9 cellular contexts compared by ENCODE assay signal in the genomic region with DNA sequence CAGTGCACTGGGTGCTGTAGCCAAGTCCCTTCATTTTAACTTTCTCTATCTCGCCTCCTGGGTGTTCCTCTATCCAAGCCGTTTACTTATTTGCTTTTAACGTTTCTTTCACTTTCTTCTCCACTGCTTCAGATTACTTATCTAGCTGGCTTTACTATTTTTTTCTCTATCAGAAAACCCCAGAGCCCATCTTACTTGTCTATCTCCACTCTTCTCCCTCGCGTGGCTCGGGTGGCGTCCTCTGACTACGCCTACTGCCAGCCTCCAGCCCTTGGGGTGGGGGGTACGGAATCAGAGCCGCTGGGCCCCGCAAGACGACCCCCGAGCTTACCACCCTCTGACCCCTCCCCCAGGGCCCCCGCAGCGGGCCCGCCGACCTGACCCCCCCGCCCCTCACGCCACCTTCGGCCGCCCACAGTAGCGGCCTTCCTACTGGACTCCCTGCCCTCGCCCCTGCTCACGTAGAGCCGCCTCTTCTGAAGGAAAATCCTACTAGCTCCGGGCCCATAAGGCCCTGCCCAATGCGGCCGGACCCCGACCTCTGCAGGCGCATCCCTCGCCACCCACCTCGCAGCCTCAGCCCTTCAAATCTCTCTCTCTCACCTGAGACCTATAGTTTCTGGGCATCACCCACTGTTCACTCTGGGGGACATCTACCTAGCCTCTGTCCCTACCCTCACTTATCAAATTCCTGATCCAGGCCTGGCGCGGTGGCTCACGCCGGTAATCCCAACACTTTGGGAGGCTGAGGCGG. TPM values are rescaled to one million over a fixed set of nuclear protein-coding genes. Genes with fewer than 3 reads are reported as not detected.
DNase-seq lines count a peak whose midpoint lies in the region; TF ChIP-seq lines count a peak whose summit lies in the region.
"Had no signal": no experiment of that assay in that cellular context is flagged by ENCODE, and none has a peak within 500 bp of the region (broad histone marks: within the 10 kb centered on the region; RNA-seq: fewer than 3 reads in every experiment).

No MANE protein-coding gene starts in this region.

- CTCF ChIA-PET in Caco-2 (lab: Charles Lee), result interaction anchor here (0.6 kb wide), 1 partner anchor 259 kb away, joined by 3 read pairs; no protein-coding TSS in a partner anchor

- H3K27ac ChIP-seq in endodermal cell (ENCODE audit: low read depth, low read length) (no peak overlapping the region), neural progenitor cell (no peak overlapping the region)

- intact Hi-C loops in Caco-2 (cut with micrococcal nuclease; ENCODE audit: unreplicated experiment), result no loop called here

- peak overlapping the region; percentile 93 for H3K27ac Mint-ChIP-seq in Caco-2 (ENCODE audit: unreplicated experiment)
- peak overlapping the region; percentile 75 for H3K27ac Mint-ChIP-seq in endodermal cell
- H3K27ac Mint-ChIP-seq in neural progenitor cell, result peak overlapping the region; percentile 3

- H3K9ac ChIP-seq in endodermal cell (ENCODE audit: extremely low read depth, low read length, poor library complexity, severe bottlenecking), result no peak overlapping the region
- H3K9ac ChIP-seq in neural progenitor cell, result no peak overlapping the region

- H3K9me3 Mint-ChIP-seq in Caco-2 (ENCODE audit: unreplicated experiment) (no peaks in the 10 kb centered on the region), endodermal cell (no peaks in the 10 kb centered on the region), neural progenitor cell (no peaks in the 10 kb centered on the region)

- no peak for TF ChIP-seq CTCF in Caco-2 (IDR thresholded peaks at IDR 0.05; ENCODE audit: insufficient read depth in 1 of 2, low read depth in 1 of 2, low read length in 1 of 2, severe bottlenecking in 1 of 2, unreplicated experiment in 1 of 2)
- TF ChIP-seq CTCF in endodermal cell (conservative IDR thresholded peaks at IDR 0.05), result peak; percentile 10
- no peak for TF ChIP-seq CTCF in neural progenitor cell (IDR thresholded peaks at IDR 0.05)

- no TSS peak for BruUV-seq in Caco-2 (replicated peaks; lab: Mats Ljungman, UMichigan)

- peaks cover 5% of the 10 kb centered on the region for H4K20me1 ChIP-seq in neural progenitor cell (ENCODE audit: low read depth)

- no peaks in the 10 kb centered on the region for H3K27me3 Mint-ChIP-seq in Caco-2 (ENCODE audit: insufficient read depth, unreplicated experiment)
- peaks cover 15% of the 10 kb centered on the region for H3K27me3 Mint-ChIP-seq in endodermal cell (ENCODE audit: insufficient read depth)
- H3K27me3 Mint-ChIP-seq in neural progenitor cell (ENCODE audit: insufficient read depth, low read depth), result peaks cover 26% of the 10 kb centered on the region

- peaks cover 3% of the 10 kb centered on the region for H3K36me3 ChIP-seq in Caco-2 (ENCODE audit: control insufficient read depth, insufficient read depth, low read length)
- peaks cover 3% of the 10 kb centered on the region for H3K36me3 ChIP-seq in endodermal cell (ENCODE audit: control insufficient read depth, insufficient read depth, low read length)
- no peaks in the 10 kb centered on the region for H3K36me3 ChIP-seq in neural progenitor cell

- peak overlapping the region; percentile 3 for H2AFZ ChIP-seq in neural progenitor cell (replicated peaks)

- H3K36me3 Mint-ChIP-seq in Caco-2 (ENCODE audit: insufficient read depth, unreplicated experiment) (peaks cover 33% of the 10 kb centered on the region), endodermal cell (ENCODE audit: low read depth) (no peaks in the 10 kb centered on the region), neural progenitor cell (no peaks in the 10 kb centered on the region)

- peaks cover 24% of the 10 kb centered on the region for H3F3A ChIP-seq in neural progenitor cell (ENCODE audit: low read depth)

- peak overlapping the region; percentile 66 for H3K4me3 ChIP-seq in Caco-2 (ENCODE audit: low read depth, low read length)
- H3K4me3 ChIP-seq in endodermal cell (ENCODE audit: low read length), result no peak overlapping the region
- peak overlapping the region; percentile 55 for H3K4me3 ChIP-seq in neural progenitor cell

- POLR2A ChIA-PET in Caco-2 (lab: Charles Lee), result no interaction called here

- H3K9me3 ChIP-seq in Caco-2, result no peaks in the 10 kb centered on the region
- H3K9me3 ChIP-seq in endodermal cell (ENCODE audit: control insufficient read depth, low read length), result no peaks in the 10 kb centered on the region
- H3K9me3 ChIP-seq in neural progenitor cell (ENCODE audit: low read depth), result no peaks in the 10 kb centered on the region

- DNase-seq in Caco-2 (no peak), M059J (ENCODE audit: low read depth) (peak; percentile 22), endodermal cell (peak; percentile 90), neural progenitor cell (ENCODE audit: low spot score) (peak; percentile 53), NCI-H446 (lab: John Stamatoyannopoulos, UW) (no peak), DMS79 treated with DMSO at 0.1 percent for 48 hours (lab: John Stamatoyannopoulos, UW) (no peak), A172 (ENCODE audit: low spot score) (no peak), NCI-H2107 (lab: John Stamatoyannopoulos, UW) (no peak)

- peak overlapping the region; percentile 86 for H3K4me2 ChIP-seq in neural progenitor cell

- H3K27me3 ChIP-seq in Caco-2 (replicated peaks; ENCODE audit: control insufficient read depth, insufficient read depth, low read length) (no peaks in the 10 kb centered on the region), endodermal cell (ENCODE audit: control insufficient read depth, insufficient read depth, low read length, poor library complexity, severe bottlenecking) (no peaks in the 10 kb centered on the region), neural progenitor cell (peaks cover 20% of the 10 kb centered on the region)

- H3K4me1 ChIP-seq in Caco-2 (peaks cover 29% of the 10 kb centered on the region), endodermal cell (ENCODE audit: control insufficient read depth, insufficient read depth, low read length) (peaks cover 15% of the 10 kb centered on the region), neural progenitor cell (peaks cover 14% of the 10 kb centered on the region)

- peak overlapping the region; percentile 89 for H3K4me3 Mint-ChIP-seq in Caco-2 (ENCODE audit: unreplicated experiment)
- H3K4me3 Mint-ChIP-seq in endodermal cell, result peak overlapping the region; percentile 81
- peak overlapping the region; percentile 81 for H3K4me3 Mint-ChIP-seq in neural progenitor cell

- WGBS in endodermal cell (ENCODE audit: insufficient coverage in 1 of 2, insufficient read length in 1 of 2), 2 experiments, result 71 to 86% methylated on average over 23 to 35 of the region's 37 CpGs

- H3K79me2 ChIP-seq in neural progenitor cell (ENCODE audit: low read depth), result no peaks in the 10 kb centered on the region

- peaks cover 35% of the 10 kb centered on the region for H3K4me1 Mint-ChIP-seq in Caco-2 (ENCODE audit: low read depth, unreplicated experiment)
- peaks cover 21% of the 10 kb centered on the region for H3K4me1 Mint-ChIP-seq in endodermal cell
- peaks cover 18% of the 10 kb centered on the region for H3K4me1 Mint-ChIP-seq in neural progenitor cell

RNA-seq across cellular contexts. Expression of a gene that starts 1.0 kb away (rescaled TPM):
- total RNA-seq in Caco-2 (2022), result 97.0 and 107 TPM in 2 replicates
- total RNA-seq in M059J (2014; rRNA removed; shearing (Covaris generic)), result 26.1 and 30.7 TPM in 2 replicates
- total RNA-seq in endodermal cell, result 10 to 100 TPM; 37.9 to 43.4 TPM
- 21.2 TPM for polyA plus RNA-seq in endodermal cell (2013, experiment 1 of 2)
- 18.5 TPM for polyA plus RNA-seq in endodermal cell (2013, experiment 2 of 2)
- total RNA-seq in neural progenitor cell (ENCODE audit: low replicate concordance), result 8.8 and 21.1 TPM in 2 replicates
- 25.1 and 26.6 TPM in 2 replicates for total RNA-seq in A172 (2014; rRNA removed; shearing (Covaris generic))

RNA-seq across cellular contexts. Expression of a gene that starts 10.8 kb away (rescaled TPM):
- total RNA-seq in Caco-2 (2022), result not detected in 2 replicates
- not detected in 2 replicates for total RNA-seq in M059J (2014; rRNA removed; shearing (Covaris generic))
- 1 to 10 TPM; 2.9 to 3.5 TPM for total RNA-seq in endodermal cell
- not detected for polyA plus RNA-seq in endodermal cell (2013, experiment 1 of 2)
- not detected for polyA plus RNA-seq in endodermal cell (2013, experiment 2 of 2)
- total RNA-seq in neural progenitor cell (ENCODE audit: low replicate concordance), result 0.19 TPM in 1 of 2 replicates, not detected in the other
- total RNA-seq in A172 (2014; rRNA removed; shearing (Covaris generic)), result not detected in 2 replicates
- total RNA-seq: left cardiac atrium had no signal

RNA-seq across cellular contexts. Expression of a gene that starts 25.5 kb away (rescaled TPM):
- total RNA-seq in Caco-2 (2022) (26.3 and 33.3 TPM in 2 replicates), endodermal cell (10 to 100 TPM in 1 of 2 donors, 1 to 10 TPM in 1; 8.4 to 14.3 TPM), neural progenitor cell (ENCODE audit: low replicate concordance) (1.5 and 4.9 TPM in 2 replicates)
- 4.6 and 5.2 TPM in 2 replicates for total RNA-seq in M059J (2014; rRNA removed; shearing (Covaris generic))
- 8.7 TPM for polyA plus RNA-seq in endodermal cell (2013, experiment 1 of 2)
- 9.7 TPM for polyA plus RNA-seq in endodermal cell (2013, experiment 2 of 2)
- 4.9 and 16.7 TPM in 2 replicates for total RNA-seq in A172 (2014; rRNA removed; shearing (Covaris generic))

RNA-seq across cellular contexts. Expression of a gene that starts 29.8 kb away (rescaled TPM):
- total RNA-seq in Caco-2 (2022) (not detected in 2 replicates), endodermal cell (under 1 TPM in 1 of 2 donors, not detected in 1; 0.20 TPM), neural progenitor cell (ENCODE audit: low replicate concordance) (not detected in 2 replicates)
- not detected in 2 replicates for total RNA-seq in M059J (2014; rRNA removed; shearing (Covaris generic))
- not detected for polyA plus RNA-seq in endodermal cell (2013, experiment 1 of 2)
- not detected for polyA plus RNA-seq in endodermal cell (2013, experiment 2 of 2)
- not detected in 2 replicates for total RNA-seq in A172 (2014; rRNA removed; shearing (Covaris generic))

RNA-seq across cellular contexts. Expression of a gene that starts 32.8 kb away (rescaled TPM):
- 26.9 and 31.6 TPM in 2 replicates for total RNA-seq in Caco-2 (2022)
- total RNA-seq in M059J (2014; rRNA removed; shearing (Covaris generic)), result 53.8 and 63.5 TPM in 2 replicates
- total RNA-seq in endodermal cell, result 10 to 100 TPM; 15.5 to 16.5 TPM
- 15.1 TPM for polyA plus RNA-seq in endodermal cell (2013, experiment 1 of 2)
- polyA plus RNA-seq in endodermal cell (2013, experiment 2 of 2), result 16.7 TPM
- 1.2 and 4.4 TPM in 2 replicates for total RNA-seq in neural progenitor cell (ENCODE audit: low replicate concordance)
- 27.9 and 28.8 TPM in 2 replicates for total RNA-seq in A172 (2014; rRNA removed; shearing (Covaris generic))

Comparison
In these comparisons a context has a peak if more than half of its experiments do, and no peak if none do; other contexts are left out.
1. DNase-seq: peak in M059J (single experiment), endodermal cell (single experiment) and neural progenitor cell (single experiment); none in Caco-2 (0 of 2), NCI-H446 (0 of 2), DMS79 treated with DMSO at 0.1 percent for 48 hours (single experiment), A172 (single experiment) and NCI-H2107 (single experiment).
2. H3K27ac Mint-ChIP-seq: peak in every context shown above with its lines; median percentile 93 in Caco-2; 75 in endodermal cell; 3 in neural progenitor cell.
3. Peak in every context shown above with its lines, with median percentiles within 50 percentile points of each other: H3K4me3 Mint-ChIP-seq.